ENCODE assay signal across 21 cellular contexts in the genomic region with DNA sequence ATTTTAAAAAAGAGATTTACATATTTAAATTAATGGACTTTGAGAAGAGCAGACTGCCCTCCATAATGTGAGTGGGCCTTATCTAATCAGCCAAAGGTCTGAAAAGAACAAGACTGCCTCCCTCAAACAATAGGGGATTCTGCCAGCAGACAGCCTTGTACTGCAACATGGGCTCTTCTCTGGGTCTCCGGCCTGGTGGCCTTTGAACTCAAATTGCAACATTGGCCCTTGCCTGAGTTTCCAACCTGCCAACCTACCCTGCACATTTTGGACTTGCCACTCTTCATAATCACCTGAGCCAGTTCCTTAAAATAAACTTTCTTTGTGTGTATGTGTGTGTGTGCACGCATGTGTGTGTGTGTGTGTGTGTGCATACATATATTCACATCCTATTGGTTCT.
DNase-seq lines count a peak whose midpoint lies in the region; ATAC-seq and TF ChIP-seq lines count a peak whose summit lies in the region.
"Had no signal": no experiment of that assay in that cellular context is flagged by ENCODE, and none has a peak within 500 bp of the region (broad histone marks: within the 10 kb centered on the region; RNA-seq: fewer than 3 reads in every experiment).

No MANE protein-coding gene starts in this region.

- WGBS in right lobe of liver (ENCODE audit: insufficient coverage, low coverage, low lambda C conversion rate, missing lambda C conversion rate): 35% methylated on average over 2 of the region's 2 CpGs
- WGBS in ovary, 3 donors: 46 to 68% (median 48%) methylated on average over 2 of the region's 2 CpGs

- no peak overlapping the region for H3K27ac ChIP-seq in HEK293 (ENCODE audit: extremely low read depth, low read depth, low read length)
- H3K27ac ChIP-seq in right lobe of liver: no peak overlapping the region
- H3K27ac ChIP-seq in ovary: no peak overlapping the region
- H3K27ac ChIP-seq: A549; BLaER1 treated with 17β-estradiol and CSF1 and Interleukin-3, amounts not matched to agents 10 nM and 100 nM had no signal

- no peaks in the 10 kb centered on the region for H3K36me3 ChIP-seq in HEK293 (ENCODE audit: control insufficient read depth in 2 of 2, insufficient read depth in 1 of 2, low read length in 2 of 2)
- H3K36me3 ChIP-seq in right lobe of liver: no peaks in the 10 kb centered on the region
- H3K36me3 ChIP-seq in ovary: no peaks in the 10 kb centered on the region
- H3K36me3 ChIP-seq: BE2C; BLaER1 treated with 17β-estradiol and CSF1 and Interleukin-3, amounts not matched to agents 10 nM and 100 nM had no signal

- CTCF ChIA-PET in HEK293 (lab: Yijun Ruan, JAX): interaction anchor here (0.7 kb wide), 1 partner anchor 462 kb away, joined by 3 read pairs; no protein-coding TSS in a partner anchor

- H3K27me3 ChIP-seq in right lobe of liver: no peaks in the 10 kb centered on the region
- H3K27me3 ChIP-seq in ovary: no peaks in the 10 kb centered on the region
- H3K27me3 ChIP-seq: BE2C; BLaER1 treated with 17β-estradiol and CSF1 and Interleukin-3, amounts not matched to agents 10 nM and 100 nM had no signal

- TF ChIP-seq CTCF in HEK293 (tag by site-specific recombination; IDR thresholded peaks at IDR 0.05): no peak
- no peak for TF ChIP-seq CTCF in right lobe of liver (IDR thresholded peaks at IDR 0.05)
- TF ChIP-seq CTCF in ovary (IDR thresholded peaks at IDR 0.05): no peak

- no peak overlapping the region for H3K4me3 ChIP-seq in HEK293 (ENCODE audit: low read depth, low read length)
- no peak overlapping the region for H3K4me3 ChIP-seq in right lobe of liver
- no peak overlapping the region for H3K4me3 ChIP-seq in ovary
- H3K4me3 ChIP-seq: A549; BLaER1 treated with 17β-estradiol and CSF1 and Interleukin-3, amounts not matched to agents 10 nM and 100 nM had no signal

- intact Hi-C loops in right lobe of liver (cut with DNase I) (no loop called here), ovary (cut with DNase I) (no loop called here)

- H3K9me3 ChIP-seq in HEK293 (ENCODE audit: control insufficient read depth, insufficient read depth, low read depth, low read length) (no peaks in the 10 kb centered on the region), right lobe of liver (no peaks in the 10 kb centered on the region), ovary (no peaks in the 10 kb centered on the region)
- H3K9me3 ChIP-seq: A549, BE2C had no signal

- no peak for TF ChIP-seq EP300 in ovary (IDR thresholded peaks at IDR 0.05)

- TF ChIP-seq POLR2A in right lobe of liver (IDR thresholded peaks at IDR 0.05): no peak
- TF ChIP-seq POLR2A in ovary (IDR thresholded peaks at IDR 0.05): no peak

- no peaks in the 10 kb centered on the region for H3K4me1 ChIP-seq in HEK293 (ENCODE audit: control insufficient read depth, insufficient read depth, low read length)
- H3K4me1 ChIP-seq in right lobe of liver: peaks cover 0 to 3% (median 0%) of the 10 kb centered on the region in 4 donors
- no peaks in the 10 kb centered on the region for H3K4me1 ChIP-seq in ovary (ENCODE audit: insufficient read depth)
- H3K4me1 ChIP-seq: A549; BE2C; BLaER1 treated with 17β-estradiol and CSF1 and Interleukin-3, amounts not matched to agents 10 nM and 100 nM had no signal

- DNase-seq in left lobe of liver (ENCODE audit: low spot score) (peak; percentile 82), right lobe of liver (peak; percentile 43 to 84 (median 74)), superior temporal gyrus (ENCODE audit: extremely low spot score) (no peak), NCI-H446 treated with DMSO at 0.1 percent for 48 hours (lab: John Stamatoyannopoulos, UW) (no peak), ovary (no peak)
- DNase-seq: 8988T; ACHN; AML-193; BE2C; CD4-positive, alpha-beta T cell; CD8-positive, alpha-beta memory T cell; DMS 273 treated with DMSO at 0.1 percent for 48 hours; DMS79; EL; GDM1; GOT3; H7; HCEC 1CT had no signal

- peak; percentile 99 for ATAC-seq in left lobe of liver
- ATAC-seq in right lobe of liver: peak; percentile 99 to 100 (median 100)
- ATAC-seq: A549 had no signal

- POLR2A ChIA-PET in HEK293 (lab: Yijun Ruan, JAX): no interaction called here

TF ChIP-seq in HEK293, 187 proteins besides CTCF, POLR2A, EP300 and RAD21:
- TF ChIP-seq, protein P1, sequence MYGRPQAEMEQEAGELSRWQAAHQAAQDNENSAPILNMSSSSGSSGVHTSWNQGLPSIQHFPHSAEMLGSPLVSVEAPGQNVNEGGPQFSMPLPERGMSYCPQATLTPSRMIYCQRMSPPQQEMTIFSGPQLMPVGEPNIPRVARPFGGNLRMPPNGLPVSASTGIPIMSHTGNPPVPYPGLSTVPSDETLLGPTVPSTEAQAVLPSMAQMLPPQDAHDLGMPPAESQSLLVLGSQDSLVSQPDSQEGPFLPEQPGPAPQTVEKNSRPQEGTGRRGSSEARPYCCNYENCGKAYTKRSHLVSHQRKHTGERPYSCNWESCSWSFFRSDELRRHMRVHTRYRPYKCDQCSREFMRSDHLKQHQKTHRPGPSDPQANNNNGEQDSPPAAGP (tag by site-specific recombination; IDR thresholded peaks at IDR 0.05): no peak
- TF ChIP-seq, protein P2, sequence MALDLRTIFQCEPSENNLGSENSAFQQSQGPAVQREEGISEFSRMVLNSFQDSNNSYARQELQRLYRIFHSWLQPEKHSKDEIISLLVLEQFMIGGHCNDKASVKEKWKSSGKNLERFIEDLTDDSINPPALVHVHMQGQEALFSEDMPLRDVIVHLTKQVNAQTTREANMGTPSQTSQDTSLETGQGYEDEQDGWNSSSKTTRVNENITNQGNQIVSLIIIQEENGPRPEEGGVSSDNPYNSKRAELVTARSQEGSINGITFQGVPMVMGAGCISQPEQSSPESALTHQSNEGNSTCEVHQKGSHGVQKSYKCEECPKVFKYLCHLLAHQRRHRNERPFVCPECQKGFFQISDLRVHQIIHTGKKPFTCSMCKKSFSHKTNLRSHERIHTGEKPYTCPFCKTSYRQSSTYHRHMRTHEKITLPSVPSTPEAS (tag by site-specific recombination; IDR thresholded peaks at IDR 0.05): 0 out of 2 replicates have a peak, but pooled peaks have one; percentile 25

Comparison
In these comparisons a context has a peak if more than half of its experiments do, and no peak if none do; other contexts are left out.
1. DNase-seq: peak in left lobe of liver (single experiment) and right lobe of liver (3 of 3); none in superior temporal gyrus (single experiment), NCI-H446 treated with DMSO at 0.1 percent for 48 hours (single experiment) and ovary (0 of 5).